ENCODE assay signal across 34 cellular contexts in genomic region chr6:125144822-125145221, GRCh38.
"Had no signal": no experiment of that assay in that cellular context is flagged by ENCODE, and none has a peak within 500 bp of the region (broad histone marks: within the 10 kb centered on the region; RNA-seq: fewer than 3 reads in every experiment).

No MANE protein-coding gene starts in this region.

- DNase-seq: Karpas-422, Kasumi-1, MG63, MM.1S, MV-4-11, NCI-H1048, NCI-H1092, NCI-H1092 treated with DMSO at 0.1 percent for 48 hours, NCI-H1105, NCI-H1105 treated with DMSO at 0.1 percent for 48 hours, NCI-H1417, NCI-H1417 treated with DMSO at 0.1 percent for 48 hours, NCI-H1436, NCI-H1436 treated with DMSO at 0.1 percent for 48 hours, NCI-H146, NCI-H1694, NCI-H1694 treated with DMSO at 0.1 percent for 48 hours, NCI-H187, NCI-H187 treated with DMSO at 0.1 percent for 48 hours, NCI-H1930, NCI-H2029, NCI-H2029 treated with DMSO at 0.1 percent for 48 hours, NCI-H2081, NCI-H2081 treated with DMSO at 0.1 percent for 48 hours, NCI-H2107, NCI-H2171, NCI-H2171 treated with DMSO at 0.1 percent for 48 hours, NCI-H2227 treated with DMSO at 0.1 percent for 48 hours, NCI-H226, NCI-H345, NCI-H446, NCI-H446 treated with DMSO at 0.1 percent for 48 hours, NCI-H510A, NCI-H510A treated with DMSO at 0.1 percent for 48 hours had no signal
